1 cellular context compared by ENCODE assay signal in the genomic region with DNA sequence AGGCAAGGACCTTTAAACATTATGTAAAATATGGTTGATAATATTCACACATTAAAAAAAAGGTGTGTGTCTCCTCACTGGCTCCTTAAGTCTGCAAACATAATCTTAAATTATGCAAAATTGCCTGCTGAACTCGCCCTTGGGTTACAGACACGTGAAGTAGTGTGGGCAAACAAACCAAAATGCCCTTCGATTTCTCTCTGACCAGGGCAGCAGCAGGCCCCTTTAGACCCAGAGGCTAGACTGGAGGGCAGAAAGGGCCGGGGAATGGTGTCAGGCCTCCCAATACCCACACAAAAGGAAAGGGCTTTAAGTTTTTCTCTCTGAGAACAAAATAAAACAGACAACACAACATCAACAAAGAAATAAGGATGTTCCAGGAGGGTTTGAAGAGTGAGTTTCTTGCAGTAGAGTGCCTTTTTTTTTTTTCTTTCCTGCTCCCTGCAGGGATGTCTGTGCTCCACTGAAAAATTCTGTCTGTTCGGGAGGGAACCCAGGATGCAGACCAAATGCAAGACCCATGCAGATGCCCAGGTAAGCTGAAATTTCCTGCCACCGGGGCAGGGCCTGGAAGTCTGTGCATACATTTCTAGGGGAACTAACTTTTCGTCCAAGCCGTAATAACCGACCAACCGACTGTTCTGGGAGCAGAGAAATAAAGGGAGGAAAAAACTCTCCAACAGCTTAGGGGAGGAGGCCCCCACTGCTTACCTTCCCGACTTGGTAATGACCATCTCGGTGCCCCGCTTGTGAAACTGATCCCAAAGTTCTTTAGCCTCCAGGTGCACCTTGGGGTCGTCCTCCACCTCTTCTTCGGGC.
TF ChIP-seq lines count a peak whose summit lies in the region.

No MANE protein-coding gene starts in this region.

TF ChIP-seq in HepG2, 621 proteins besides CTCF, POLR2A, EP300 and RAD21 (continued from another document):
- TF ChIP-seq, protein P1, sequence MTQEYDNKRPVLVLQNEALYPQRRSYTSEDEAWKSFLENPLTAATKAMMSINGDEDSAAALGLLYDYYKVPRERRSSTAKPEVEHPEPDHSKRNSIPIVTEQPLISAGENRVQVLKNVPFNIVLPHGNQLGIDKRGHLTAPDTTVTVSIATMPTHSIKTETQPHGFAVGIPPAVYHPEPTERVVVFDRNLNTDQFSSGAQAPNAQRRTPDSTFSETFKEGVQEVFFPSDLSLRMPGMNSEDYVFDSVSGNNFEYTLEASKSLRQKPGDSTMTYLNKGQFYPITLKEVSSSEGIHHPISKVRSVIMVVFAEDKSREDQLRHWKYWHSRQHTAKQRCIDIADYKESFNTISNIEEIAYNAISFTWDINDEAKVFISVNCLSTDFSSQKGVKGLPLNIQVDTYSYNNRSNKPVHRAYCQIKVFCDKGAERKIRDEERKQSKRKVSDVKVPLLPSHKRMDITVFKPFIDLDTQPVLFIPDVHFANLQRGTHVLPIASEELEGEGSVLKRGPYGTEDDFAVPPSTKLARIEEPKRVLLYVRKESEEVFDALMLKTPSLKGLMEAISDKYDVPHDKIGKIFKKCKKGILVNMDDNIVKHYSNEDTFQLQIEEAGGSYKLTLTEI (CRISPR knock-in tag; conservative IDR thresholded peaks at IDR 0.05), result no peak
- TF ChIP-seq NCOA5 (CRISPR knock-in tag; IDR thresholded peaks at IDR 0.05) (no peak), ZNF747 (CRISPR knock-in tag; IDR thresholded peaks at IDR 0.05; ENCODE audit: borderline replicate concordance) (no peak), ZNF468 (CRISPR knock-in tag; IDR thresholded peaks at IDR 0.05) (no peak), SIN3A (IDR thresholded peaks at IDR 0.05; ENCODE audit: borderline replicate concordance, low read depth, low read length) (no peak; the same call in 1 of the 2 replicates), ZNF224 (CRISPR knock-in tag; IDR thresholded peaks at IDR 0.05) (no peak), TBX2 (CRISPR knock-in tag; IDR thresholded peaks at IDR 0.05; ENCODE audit: borderline replicate concordance) (no peak; the same call in 1 of the 2 replicates), TAF1 (CRISPR knock-in tag; IDR thresholded peaks at IDR 0.05) (0 out of 2 replicates have a peak, but pooled peaks have one; percentile 8), PHF5A (CRISPR knock-in tag; IDR thresholded peaks at IDR 0.05; ENCODE audit: low read depth, unreplicated experiment) (no peak), ZNF776 (CRISPR knock-in tag; IDR thresholded peaks at IDR 0.05) (0 out of 2 replicates have a peak, but pooled peaks have one; percentile 9), MAF1 (CRISPR knock-in tag; IDR thresholded peaks at IDR 0.05; ENCODE audit: borderline replicate concordance) (no peak), TGIF2 (CRISPR knock-in tag; IDR thresholded peaks at IDR 0.05) (0 out of 2 replicates have a peak, but pooled peaks have one; percentile 38), MED1 (CRISPR knock-in tag; IDR thresholded peaks at IDR 0.05) (0 out of 2 replicates have a peak, but pooled peaks have one; percentile 32), SMYD3 (CRISPR knock-in tag; IDR thresholded peaks at IDR 0.05) (no peak), ZNF556 (CRISPR knock-in tag; IDR thresholded peaks at IDR 0.05; ENCODE audit: borderline replicate concordance) (no peak), RBM39 (IDR thresholded peaks at IDR 0.05; ENCODE audit: low read depth, low read length, poor library complexity, severe bottlenecking) (no peak)
- TF ChIP-seq, protein P2, sequence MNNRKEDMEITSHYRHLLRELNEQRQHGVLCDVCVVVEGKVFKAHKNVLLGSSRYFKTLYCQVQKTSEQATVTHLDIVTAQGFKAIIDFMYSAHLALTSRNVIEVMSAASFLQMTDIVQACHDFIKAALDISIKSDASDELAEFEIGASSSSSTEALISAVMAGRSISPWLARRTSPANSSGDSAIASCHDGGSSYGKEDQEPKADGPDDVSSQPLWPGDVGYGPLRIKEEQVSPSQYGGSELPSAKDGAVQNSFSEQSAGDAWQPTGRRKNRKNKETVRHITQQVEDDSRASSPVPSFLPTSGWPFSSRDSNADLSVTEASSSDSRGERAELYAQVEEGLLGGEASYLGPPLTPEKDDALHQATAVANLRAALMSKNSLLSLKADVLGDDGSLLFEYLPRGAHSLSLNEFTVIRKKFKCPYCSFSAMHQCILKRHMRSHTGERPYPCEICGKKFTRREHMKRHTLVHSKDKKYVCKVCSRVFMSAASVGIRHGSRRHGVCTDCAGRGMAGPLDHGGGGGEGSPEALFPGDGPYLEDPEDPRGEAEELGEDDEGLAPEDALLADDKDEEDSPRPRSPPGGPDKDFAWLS (CRISPR knock-in tag; IDR thresholded peaks at IDR 0.05; ENCODE audit: borderline replicate concordance), result no peak
- TF ChIP-seq, protein P3, sequence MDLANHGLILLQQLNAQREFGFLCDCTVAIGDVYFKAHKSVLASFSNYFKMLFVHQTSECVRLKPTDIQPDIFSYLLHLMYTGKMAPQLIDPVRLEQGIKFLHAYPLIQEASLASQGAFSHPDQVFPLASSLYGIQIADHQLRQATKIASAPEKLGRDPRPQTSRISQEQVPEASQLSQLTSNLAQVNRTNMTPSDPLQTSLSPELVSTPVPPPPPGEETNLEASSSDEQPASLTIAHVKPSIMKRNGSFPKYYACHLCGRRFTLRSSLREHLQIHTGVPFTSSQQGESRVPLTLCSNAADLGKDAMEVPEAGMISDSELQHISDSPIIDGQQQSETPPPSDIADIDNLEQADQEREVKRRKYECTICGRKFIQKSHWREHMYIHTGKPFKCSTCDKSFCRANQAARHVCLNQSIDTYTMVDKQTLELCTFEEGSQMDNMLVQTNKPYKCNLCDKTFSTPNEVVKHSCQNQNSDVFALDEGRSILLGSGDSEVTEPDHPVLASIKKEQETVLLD (CRISPR knock-in tag; IDR thresholded peaks at IDR 0.05; ENCODE audit: low read depth), result no peak
- TF ChIP-seq, protein P4, sequence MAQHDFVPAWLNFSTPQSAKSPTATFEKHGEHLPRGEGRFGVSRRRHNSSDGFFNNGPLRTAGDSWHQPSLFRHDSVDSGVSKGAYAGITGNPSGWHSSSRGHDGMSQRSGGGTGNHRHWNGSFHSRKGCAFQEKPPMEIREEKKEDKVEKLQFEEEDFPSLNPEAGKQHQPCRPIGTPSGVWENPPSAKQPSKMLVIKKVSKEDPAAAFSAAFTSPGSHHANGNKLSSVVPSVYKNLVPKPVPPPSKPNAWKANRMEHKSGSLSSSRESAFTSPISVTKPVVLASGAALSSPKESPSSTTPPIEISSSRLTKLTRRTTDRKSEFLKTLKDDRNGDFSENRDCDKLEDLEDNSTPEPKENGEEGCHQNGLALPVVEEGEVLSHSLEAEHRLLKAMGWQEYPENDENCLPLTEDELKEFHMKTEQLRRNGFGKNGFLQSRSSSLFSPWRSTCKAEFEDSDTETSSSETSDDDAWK (CRISPR knock-in tag; IDR thresholded peaks at IDR 0.05), result no peak
- TF ChIP-seq, protein P5, sequence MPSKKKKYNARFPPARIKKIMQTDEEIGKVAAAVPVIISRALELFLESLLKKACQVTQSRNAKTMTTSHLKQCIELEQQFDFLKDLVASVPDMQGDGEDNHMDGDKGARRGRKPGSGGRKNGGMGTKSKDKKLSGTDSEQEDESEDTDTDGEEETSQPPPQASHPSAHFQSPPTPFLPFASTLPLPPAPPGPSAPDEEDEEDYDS (CRISPR knock-in tag; IDR thresholded peaks at IDR 0.05), result no peak
- TF ChIP-seq, protein P6, sequence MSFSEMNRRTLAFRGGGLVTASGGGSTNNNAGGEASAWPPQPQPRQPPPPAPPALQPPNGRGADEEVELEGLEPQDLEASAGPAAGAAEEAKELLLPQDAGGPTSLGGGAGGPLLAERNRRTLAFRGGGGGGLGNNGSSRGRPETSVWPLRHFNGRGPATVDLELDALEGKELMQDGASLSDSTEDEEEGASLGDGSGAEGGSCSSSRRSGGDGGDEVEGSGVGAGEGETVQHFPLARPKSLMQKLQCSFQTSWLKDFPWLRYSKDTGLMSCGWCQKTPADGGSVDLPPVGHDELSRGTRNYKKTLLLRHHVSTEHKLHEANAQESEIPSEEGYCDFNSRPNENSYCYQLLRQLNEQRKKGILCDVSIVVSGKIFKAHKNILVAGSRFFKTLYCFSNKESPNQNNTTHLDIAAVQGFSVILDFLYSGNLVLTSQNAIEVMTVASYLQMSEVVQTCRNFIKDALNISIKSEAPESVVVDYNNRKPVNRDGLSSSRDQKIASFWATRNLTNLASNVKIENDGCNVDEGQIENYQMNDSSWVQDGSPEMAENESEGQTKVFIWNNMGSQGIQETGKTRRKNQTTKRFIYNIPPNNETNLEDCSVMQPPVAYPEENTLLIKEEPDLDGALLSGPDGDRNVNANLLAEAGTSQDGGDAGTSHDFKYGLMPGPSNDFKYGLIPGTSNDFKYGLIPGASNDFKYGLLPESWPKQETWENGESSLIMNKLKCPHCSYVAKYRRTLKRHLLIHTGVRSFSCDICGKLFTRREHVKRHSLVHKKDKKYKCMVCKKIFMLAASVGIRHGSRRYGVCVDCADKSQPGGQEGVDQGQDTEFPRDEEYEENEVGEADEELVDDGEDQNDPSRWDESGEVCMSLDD (CRISPR knock-in tag; IDR thresholded peaks at IDR 0.05; ENCODE audit: borderline replicate concordance), result no peak
